Comparison of ENCODE assay signal across 24 cellular contexts in the genomic region with DNA sequence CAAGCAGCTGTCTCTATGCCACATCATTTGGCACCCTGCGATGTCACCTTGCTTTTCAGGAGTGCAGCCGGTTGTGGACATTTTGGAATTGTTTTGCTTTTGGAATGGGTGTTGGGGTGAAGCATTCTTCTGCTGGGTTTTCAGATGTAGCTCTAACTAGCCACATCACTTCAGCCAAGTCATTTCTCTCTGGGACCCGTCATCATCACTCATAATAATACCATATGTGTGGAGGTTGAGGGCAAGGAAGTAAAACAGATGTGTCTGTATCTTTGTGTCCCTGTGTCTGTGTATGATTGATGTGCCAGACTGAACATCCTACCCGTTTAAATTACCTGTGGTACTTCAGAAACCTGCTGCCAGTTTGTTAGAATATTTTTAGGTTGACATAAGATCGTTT. TPM values are rescaled to one million over a fixed set of nuclear protein-coding genes. Genes with fewer than 3 reads are reported as not detected.
A peak's percentile ranks its signal among the peaks of the same experiment; 100 is the strongest.
DNase-seq lines count a peak whose midpoint lies in the region; ATAC-seq lines count a peak whose summit lies in the region.
"Had no signal": no experiment of that assay in that cellular context is flagged by ENCODE, and none has a peak within 500 bp of the region (broad histone marks: within the 10 kb centered on the region; RNA-seq: fewer than 3 reads in every experiment).

No MANE protein-coding gene starts in this region.

- H3K36me3 ChIP-seq in effector memory CD4-positive, alpha-beta T cell (ENCODE audit: control insufficient read depth, insufficient read depth, low read length), result no peaks in the 10 kb centered on the region
- H3K36me3 ChIP-seq: suprapubic skin had no signal

- CTCF ChIA-PET in activated CD4-positive, alpha-beta memory T cell treated with anti-CD3 and anti-CD28 coated beads for 36 hours (lab: Charles Lee), result interaction anchor here (0.9 to 2.5 kb wide), 2 partner anchors 42 to 256 kb away, joined by 3 to 8 read pairs; no protein-coding TSS in a partner anchor
- CTCF ChIA-PET in activated CD4-positive, alpha-beta memory T cell treated with anti-CD3 and anti-CD28 coated beads, Interleukin-2, amount 10 ng/mL, durations not matched to agents 7 days and 5 days (lab: Charles Lee), result no interaction called here

- H3K4me3 Mint-ChIP-seq in activated CD4-positive, alpha-beta memory T cell treated with anti-CD3 and anti-CD28 coated beads for 36 hours, result no peak overlapping the region
- no peak overlapping the region for H3K4me3 Mint-ChIP-seq in activated CD4-positive, alpha-beta memory T cell treated with anti-CD3 and anti-CD28 coated beads, Interleukin-2, amount 10 ng/mL, durations not matched to agents 7 days and 5 days
- H3K4me3 Mint-ChIP-seq: activated CD8-positive, alpha-beta T cell treated with anti-CD3 and anti-CD28 coated beads for 36 hours; immature natural killer cell; memory B cell; neural crest cell had no signal

- no peaks in the 10 kb centered on the region for H3K9me3 Mint-ChIP-seq in activated CD4-positive, alpha-beta memory T cell treated with anti-CD3 and anti-CD28 coated beads for 36 hours
- no peaks in the 10 kb centered on the region for H3K9me3 Mint-ChIP-seq in activated CD4-positive, alpha-beta memory T cell treated with anti-CD3 and anti-CD28 coated beads, Interleukin-2, amount 10 ng/mL, durations not matched to agents 7 days and 5 days
- H3K9me3 Mint-ChIP-seq: activated CD8-positive, alpha-beta T cell treated with anti-CD3 and anti-CD28 coated beads for 36 hours; immature natural killer cell; memory B cell; neural crest cell had no signal

- intact Hi-C loops in activated CD4-positive, alpha-beta memory T cell treated with anti-CD3 and anti-CD28 coated beads for 36 hours (cut with micrococcal nuclease), result loop anchor here (1.0 kb wide), 1 partner anchor 9 kb away; no protein-coding TSS in a partner anchor

- H3K4me3 ChIP-seq in effector memory CD4-positive, alpha-beta T cell (ENCODE audit: insufficient read depth, low read depth, low read length, poor library complexity, severe bottlenecking), result no peak overlapping the region
- H3K4me3 ChIP-seq: suprapubic skin had no signal

- DNase-seq in activated CD4-positive, alpha-beta memory T cell treated with anti-CD3 and anti-CD28 coated beads for 36 hours, result peak; percentile 41
- no peak for DNase-seq in activated CD4-positive, alpha-beta memory T cell treated with anti-CD3 and anti-CD28 coated beads, Interleukin-2, amount 10 ng/mL, durations not matched to agents 7 days and 5 days
- no peak for DNase-seq in caudate nucleus (lab: John Stamatoyannopoulos, UW)
- no peak for DNase-seq in NOMO-1 treated with DMSO at 0.1 percent for 48 hours (lab: John Stamatoyannopoulos, UW; ENCODE audit: unreplicated experiment)
- DNase-seq in effector memory CD4-positive, alpha-beta T cell, result no peak
- DNase-seq in SHP77 (lab: John Stamatoyannopoulos, UW), result no peak
- DNase-seq: ACHN; activated CD8-positive, alpha-beta T cell treated with anti-CD3 and anti-CD28 coated beads for 36 hours; activated gamma-delta T cell; activated T-cell treated with anti-CD3 and anti-CD28 coated beads for 4 hours; hypothalamus; immature natural killer cell; left colon; NCI-H1694 treated with DMSO at 0.1 percent for 48 hours; NCI-H526 treated with DMSO at 0.1 percent for 48 hours; stimulated activated CD4-positive, alpha-beta T cell treated with anti-CD3 and anti-CD28 coated beads, Interleukin-2, amount 100 ng/mL, for 24 hours; SW 1271 had no signal

- no peaks in the 10 kb centered on the region for H3K27me3 ChIP-seq in effector memory CD4-positive, alpha-beta T cell (replicated peaks; ENCODE audit: control insufficient read depth, insufficient read depth, low read length, poor library complexity, severe bottlenecking)
- H3K27me3 ChIP-seq: suprapubic skin had no signal

- POLR2A ChIA-PET in activated CD4-positive, alpha-beta memory T cell treated with anti-CD3 and anti-CD28 coated beads for 36 hours (lab: Charles Lee), result interaction anchor here (0.8 kb wide), 1 partner anchor 8 kb away, joined by 4 read pairs; no protein-coding TSS in a partner anchor
- POLR2A ChIA-PET in activated CD4-positive, alpha-beta memory T cell treated with anti-CD3 and anti-CD28 coated beads, Interleukin-2, amount 10 ng/mL, durations not matched to agents 7 days and 5 days (lab: Charles Lee), result interaction anchor here (1.1 to 1.2 kb wide), 2 partner anchors 9 to 10 kb away, joined by 3 read pairs; no protein-coding TSS in a partner anchor

- peaks cover 16% of the 10 kb centered on the region for H3K4me1 Mint-ChIP-seq in activated CD4-positive, alpha-beta memory T cell treated with anti-CD3 and anti-CD28 coated beads for 36 hours (ENCODE audit: low read depth)
- peaks cover 10% of the 10 kb centered on the region for H3K4me1 Mint-ChIP-seq in activated CD4-positive, alpha-beta memory T cell treated with anti-CD3 and anti-CD28 coated beads, Interleukin-2, amount 10 ng/mL, durations not matched to agents 7 days and 5 days

- peaks cover 2% of the 10 kb centered on the region for H3K36me3 Mint-ChIP-seq in activated CD4-positive, alpha-beta memory T cell treated with anti-CD3 and anti-CD28 coated beads for 36 hours
- H3K36me3 Mint-ChIP-seq in activated CD4-positive, alpha-beta memory T cell treated with anti-CD3 and anti-CD28 coated beads, Interleukin-2, amount 10 ng/mL, durations not matched to agents 7 days and 5 days (ENCODE audit: low read depth), result no peaks in the 10 kb centered on the region

- peak overlapping the region; percentile 81 for H3K27ac ChIP-seq in caudate nucleus (ENCODE audit: low read depth, low read length)
- no peak overlapping the region for H3K27ac ChIP-seq in effector memory CD4-positive, alpha-beta T cell (ENCODE audit: insufficient read depth, low read length, poor library complexity, severe bottlenecking)
- H3K27ac ChIP-seq: KMS-11, parathyroid adenoma, suprapubic skin had no signal

- ATAC-seq in GM18511 (IDR thresholded peaks at IDR 0.05; ENCODE audit: unreplicated experiment) (peak; percentile 52), HG02759 (IDR thresholded peaks at IDR 0.05; ENCODE audit: unreplicated experiment) (peak; percentile 67)
- ATAC-seq: activated CD8-positive, alpha-beta T cell treated with anti-CD3 and anti-CD28 coated beads for 36 hours; left colon had no signal

- H3K27ac Mint-ChIP-seq in activated CD4-positive, alpha-beta memory T cell treated with anti-CD3 and anti-CD28 coated beads for 36 hours, result no peak overlapping the region
- H3K27ac Mint-ChIP-seq in activated CD4-positive, alpha-beta memory T cell treated with anti-CD3 and anti-CD28 coated beads, Interleukin-2, amount 10 ng/mL, durations not matched to agents 7 days and 5 days, result no peak overlapping the region
- H3K27ac Mint-ChIP-seq: activated CD8-positive, alpha-beta T cell treated with anti-CD3 and anti-CD28 coated beads for 36 hours; memory B cell had no signal

- no peaks in the 10 kb centered on the region for H3K27me3 Mint-ChIP-seq in activated CD4-positive, alpha-beta memory T cell treated with anti-CD3 and anti-CD28 coated beads for 36 hours
- no peaks in the 10 kb centered on the region for H3K27me3 Mint-ChIP-seq in activated CD4-positive, alpha-beta memory T cell treated with anti-CD3 and anti-CD28 coated beads, Interleukin-2, amount 10 ng/mL, durations not matched to agents 7 days and 5 days
- H3K27me3 Mint-ChIP-seq: activated CD8-positive, alpha-beta T cell treated with anti-CD3 and anti-CD28 coated beads for 36 hours; memory B cell had no signal

- H3K4me1 ChIP-seq in effector memory CD4-positive, alpha-beta T cell (ENCODE audit: control insufficient read depth, insufficient read depth, low read length, poor library complexity, severe bottlenecking), result no peaks in the 10 kb centered on the region
- H3K4me1 ChIP-seq: parathyroid adenoma, suprapubic skin had no signal

- H3K9me3 ChIP-seq in effector memory CD4-positive, alpha-beta T cell (ENCODE audit: control insufficient read depth, low read length), result no peaks in the 10 kb centered on the region
- H3K9me3 ChIP-seq: suprapubic skin had no signal

RNA-seq across cellular contexts. Expression of a gene that starts 49.5 kb away (rescaled TPM):
- total RNA-seq in activated CD4-positive, alpha-beta memory T cell treated with anti-CD3 and anti-CD28 coated beads for 36 hours, result 10 to 100 TPM; 15.9 to 16.3 TPM
- total RNA-seq in activated CD4-positive, alpha-beta memory T cell treated with anti-CD3 and anti-CD28 coated beads, Interleukin-2, amount 10 ng/mL, durations not matched to agents 7 days and 5 days, result 10 to 100 TPM; 25.0 to 27.0 TPM
